In the genomic region with DNA sequence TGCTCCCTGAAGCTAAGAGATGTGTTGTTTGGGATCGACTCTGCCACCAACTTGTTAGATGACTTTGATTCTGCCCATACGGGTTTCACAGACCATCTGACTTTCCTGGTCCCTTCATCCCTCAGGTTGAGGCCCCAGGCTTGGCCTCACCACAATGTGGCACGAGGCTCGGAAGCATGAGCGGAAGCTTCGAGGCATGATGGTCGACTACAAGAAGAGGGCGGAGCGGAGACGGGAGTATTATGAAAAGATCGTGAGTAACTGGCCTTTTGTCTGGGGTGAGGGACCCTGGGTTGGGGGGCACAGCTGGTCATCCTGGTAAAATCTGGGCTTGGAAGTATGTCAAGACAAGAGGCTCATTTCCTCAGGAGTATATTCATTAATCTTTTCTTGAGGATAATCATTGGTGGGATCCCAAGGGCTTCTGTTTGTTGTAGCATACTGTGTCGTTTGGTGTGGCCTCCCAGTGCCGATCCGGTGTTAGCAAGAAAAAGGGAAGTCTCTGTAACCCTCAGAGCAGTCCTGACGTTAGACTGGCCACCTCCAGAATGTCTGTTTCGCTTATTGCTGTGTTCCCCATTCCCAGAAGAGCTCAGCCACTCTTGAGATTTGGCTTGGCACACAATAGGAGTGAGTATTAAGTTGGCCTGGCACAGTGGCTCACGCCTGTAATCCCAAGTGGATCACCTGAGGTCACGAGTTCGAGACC, we compare ENCODE assay signal across 8 cellular contexts. TPM values are rescaled to one million over a fixed set of nuclear protein-coding genes. Genes with fewer than 3 reads are reported as not detected.
DNase-seq lines count a peak whose midpoint lies in the region; ATAC-seq and TF ChIP-seq lines count a peak whose summit lies in the region.

No MANE protein-coding gene starts in this region.

- H3K36me3 Mint-ChIP-seq in activated CD4-positive, alpha-beta T cell treated with anti-CD3 and anti-CD28 coated beads, Interleukin-2, amount 10 ng/mL, durations not matched to agents 7 days and 5 days (ENCODE audit: low read depth), result peaks cover 50% of the 10 kb centered on the region
- H3K36me3 Mint-ChIP-seq in activated CD4-positive, alpha-beta memory T cell treated with anti-CD3 and anti-CD28 coated beads for 36 hours, result peaks cover 50% of the 10 kb centered on the region
- peaks cover 7 to 14% (median 11%) of the 10 kb centered on the region in 3 donors for H3K36me3 Mint-ChIP-seq in immature natural killer cell

- H3K4me3 ChIP-seq in suprapubic skin, result peak overlapping the region; percentile 88

- H3K27ac ChIP-seq in suprapubic skin, result no peak overlapping the region

- no peaks in the 10 kb centered on the region for H3K27me3 ChIP-seq in suprapubic skin

- TF ChIP-seq CTCF in suprapubic skin (IDR thresholded peaks at IDR 0.05), result no peak

- H3K9me3 ChIP-seq in suprapubic skin, result no peaks in the 10 kb centered on the region

- H3K4me1 Mint-ChIP-seq in activated CD4-positive, alpha-beta T cell treated with anti-CD3 and anti-CD28 coated beads, Interleukin-2, amount 10 ng/mL, durations not matched to agents 7 days and 5 days, result peaks cover 42% of the 10 kb centered on the region
- H3K4me1 Mint-ChIP-seq in activated CD4-positive, alpha-beta memory T cell treated with anti-CD3 and anti-CD28 coated beads for 36 hours (ENCODE audit: low read depth), result peaks cover 33% of the 10 kb centered on the region
- H3K4me1 Mint-ChIP-seq in immature natural killer cell, result peaks cover 31 to 39% of the 10 kb centered on the region in 2 donors

- CTCF ChIA-PET in activated CD4-positive, alpha-beta T cell treated with anti-CD3 and anti-CD28 coated beads, Interleukin-2, amount 10 ng/mL, durations not matched to agents 7 days and 5 days (lab: Charles Lee), result interaction anchor here (0.6 to 4.6 kb wide), 9 partner anchors 9 to 379 kb away, joined by 3 to 19 read pairs (median 4); no protein-coding TSS in a partner anchor
- CTCF ChIA-PET in activated CD4-positive, alpha-beta memory T cell treated with anti-CD3 and anti-CD28 coated beads for 36 hours (lab: Charles Lee), result interaction anchor here (1.1 to 3.1 kb wide), 5 partner anchors 17 to 88 kb away, joined by 3 to 14 read pairs (median 5); no protein-coding TSS in a partner anchor

- no peak for ATAC-seq in HG02642 (IDR thresholded peaks at IDR 0.05; ENCODE audit: poor library complexity, unreplicated experiment)
- no peak for ATAC-seq in GM18520 (IDR thresholded peaks at IDR 0.05; ENCODE audit: unreplicated experiment)

- peaks cover 43% of the 10 kb centered on the region for H3K4me1 ChIP-seq in suprapubic skin

- no peak for DNase-seq in activated CD4-positive, alpha-beta T cell treated with anti-CD3 and anti-CD28 coated beads, Interleukin-2, amount 10 ng/mL, durations not matched to agents 7 days and 5 days
- DNase-seq in activated CD4-positive, alpha-beta T cell treated with anti-CD3 and anti-CD28 coated beads for 4 hours, result no peak
- no peak for DNase-seq in activated CD4-positive, alpha-beta memory T cell treated with anti-CD3 and anti-CD28 coated beads for 36 hours
- no peak for DNase-seq in immature natural killer cell
- no peak for DNase-seq in suprapubic skin (ENCODE audit: low spot score in 2 of 2)
- DNase-seq in activated effector memory CD4-positive, alpha-beta T cell treated with anti-CD3 and anti-CD28 coated beads, Interleukin-2, amount 50 U/mL, for 16 hours, result no peak

- H3K27me3 Mint-ChIP-seq in activated CD4-positive, alpha-beta T cell treated with anti-CD3 and anti-CD28 coated beads, Interleukin-2, amount 10 ng/mL, durations not matched to agents 7 days and 5 days, result no peaks in the 10 kb centered on the region
- H3K27me3 Mint-ChIP-seq in activated CD4-positive, alpha-beta memory T cell treated with anti-CD3 and anti-CD28 coated beads for 36 hours, result no peaks in the 10 kb centered on the region
- peaks cover 4 to 10% (median 10%) of the 10 kb centered on the region in 3 donors for H3K27me3 Mint-ChIP-seq in immature natural killer cell (ENCODE audit: low read depth in 3 of 3)

- no peak overlapping the region for H3K27ac Mint-ChIP-seq in activated CD4-positive, alpha-beta T cell treated with anti-CD3 and anti-CD28 coated beads, Interleukin-2, amount 10 ng/mL, durations not matched to agents 7 days and 5 days
- H3K27ac Mint-ChIP-seq in activated CD4-positive, alpha-beta memory T cell treated with anti-CD3 and anti-CD28 coated beads for 36 hours, result no peak overlapping the region
- peak overlapping the region; percentile 88 to 98 (median 96) for H3K27ac Mint-ChIP-seq in immature natural killer cell

- no peak for TF ChIP-seq EP300 in suprapubic skin (IDR thresholded peaks at IDR 0.05)

- peak overlapping the region; percentile 95 for H3K4me3 Mint-ChIP-seq in activated CD4-positive, alpha-beta T cell treated with anti-CD3 and anti-CD28 coated beads, Interleukin-2, amount 10 ng/mL, durations not matched to agents 7 days and 5 days
- peak overlapping the region; percentile 98 for H3K4me3 Mint-ChIP-seq in activated CD4-positive, alpha-beta memory T cell treated with anti-CD3 and anti-CD28 coated beads for 36 hours
- H3K4me3 Mint-ChIP-seq in immature natural killer cell, result peak overlapping the region; percentile 95 to 99 (median 98)

- POLR2A ChIA-PET in activated CD4-positive, alpha-beta T cell treated with anti-CD3 and anti-CD28 coated beads, Interleukin-2, amount 10 ng/mL, durations not matched to agents 7 days and 5 days (lab: Charles Lee), result interaction anchor here (1.2 kb wide), 1 partner anchor 52 kb away, joined by 4 read pairs; no protein-coding TSS in a partner anchor
- POLR2A ChIA-PET in activated CD4-positive, alpha-beta memory T cell treated with anti-CD3 and anti-CD28 coated beads for 36 hours (lab: Charles Lee), result interaction anchor here (1.2 to 2.7 kb wide), 4 partner anchors 13 to 52 kb away, joined by 3 to 14 read pairs (median 6); a partner anchor contains a TSS

- H3K36me3 ChIP-seq in suprapubic skin, result peaks cover 52% of the 10 kb centered on the region

- intact Hi-C loops in activated CD4-positive, alpha-beta memory T cell treated with anti-CD3 and anti-CD28 coated beads for 36 hours (cut with micrococcal nuclease), result no loop called here

- 77% methylated on average over 19 of the region's 19 CpGs for WGBS in suprapubic skin

- no peak for TF ChIP-seq POLR2A in suprapubic skin (IDR thresholded peaks at IDR 0.05)

- no peaks in the 10 kb centered on the region for H3K9me3 Mint-ChIP-seq in activated CD4-positive, alpha-beta T cell treated with anti-CD3 and anti-CD28 coated beads, Interleukin-2, amount 10 ng/mL, durations not matched to agents 7 days and 5 days
- no peaks in the 10 kb centered on the region for H3K9me3 Mint-ChIP-seq in activated CD4-positive, alpha-beta memory T cell treated with anti-CD3 and anti-CD28 coated beads for 36 hours
- no peaks in the 10 kb centered on the region for H3K9me3 Mint-ChIP-seq in immature natural killer cell

RNA-seq across cellular contexts. Expression of a gene that starts 1.4 kb away (rescaled TPM):
- total RNA-seq in activated CD4-positive, alpha-beta T cell treated with anti-CD3 and anti-CD28 coated beads, Interleukin-2, amount 10 ng/mL, durations not matched to agents 7 days and 5 days, result 100 to 1,000 TPM; 101 to 109 TPM
- total RNA-seq in activated CD4-positive, alpha-beta memory T cell treated with anti-CD3 and anti-CD28 coated beads for 36 hours, result 10 to 100 TPM; 89.6 to 98.4 TPM
- polyA plus RNA-seq in immature natural killer cell, result 1 to 10 TPM; 2.7 to 9.0 (median 2.9) TPM
- 100 to 1,000 TPM in 1 of 4 donors, 10 to 100 TPM in 3; 55.3 to 135 (median 84.3) TPM for total RNA-seq in suprapubic skin

RNA-seq across cellular contexts. Expression of a gene that starts 36.1 kb away (rescaled TPM):
- 1 to 10 TPM; 4.0 to 4.1 TPM for total RNA-seq in activated CD4-positive, alpha-beta T cell treated with anti-CD3 and anti-CD28 coated beads, Interleukin-2, amount 10 ng/mL, durations not matched to agents 7 days and 5 days
- 1 to 10 TPM; 3.2 to 3.6 TPM for total RNA-seq in activated CD4-positive, alpha-beta memory T cell treated with anti-CD3 and anti-CD28 coated beads for 36 hours
- polyA plus RNA-seq in immature natural killer cell, result 10 to 100 TPM in 2 of 3 donors, 1 to 10 TPM in 1; 4.0 to 25.6 (median 12.4) TPM
- 1 to 10 TPM; 4.3 to 5.8 (median 4.9) TPM for total RNA-seq in suprapubic skin

RNA-seq across cellular contexts. Expression of a gene that starts 38.8 kb away (rescaled TPM):
- total RNA-seq in activated CD4-positive, alpha-beta T cell treated with anti-CD3 and anti-CD28 coated beads, Interleukin-2, amount 10 ng/mL, durations not matched to agents 7 days and 5 days, result 10 to 100 TPM; 27.1 to 30.0 TPM
- total RNA-seq in activated CD4-positive, alpha-beta memory T cell treated with anti-CD3 and anti-CD28 coated beads for 36 hours, result 10 to 100 TPM; 29.8 to 30.1 TPM
- 100 to 1,000 TPM; 120 to 130 (median 123) TPM for polyA plus RNA-seq in immature natural killer cell
- 10 to 100 TPM; 18.8 to 29.8 (median 20.5) TPM for total RNA-seq in suprapubic skin

RNA-seq across cellular contexts. Expression of a gene that starts 38.9 kb away (rescaled TPM):
- total RNA-seq in activated CD4-positive, alpha-beta T cell treated with anti-CD3 and anti-CD28 coated beads, Interleukin-2, amount 10 ng/mL, durations not matched to agents 7 days and 5 days, result 10 to 100 TPM; 16.8 to 20.0 TPM
- 10 to 100 TPM; 62.4 to 63.1 TPM for total RNA-seq in activated CD4-positive, alpha-beta memory T cell treated with anti-CD3 and anti-CD28 coated beads for 36 hours
- polyA plus RNA-seq in immature natural killer cell, result 10 to 100 TPM in 1 of 3 donors, 1 to 10 TPM in 2; 6.0 to 15.4 (median 7.1) TPM
- 10 to 100 TPM in 2 of 4 donors, 1 to 10 TPM in 2; 1.4 to 16.5 (median 10.6) TPM for total RNA-seq in suprapubic skin

RNA-seq across cellular contexts. Expression of a gene that starts 52.8 kb away (rescaled TPM):
- total RNA-seq in activated CD4-positive, alpha-beta T cell treated with anti-CD3 and anti-CD28 coated beads, Interleukin-2, amount 10 ng/mL, durations not matched to agents 7 days and 5 days, result 10 to 100 TPM; 21.1 to 21.7 TPM
- 10 to 100 TPM; 12.7 to 13.1 TPM for total RNA-seq in activated CD4-positive, alpha-beta memory T cell treated with anti-CD3 and anti-CD28 coated beads for 36 hours
- 1 to 10 TPM in 1 of 3 donors, under 1 TPM in 1, not detected in 1; 0.37 to 1.1 TPM for polyA plus RNA-seq in immature natural killer cell
- 10 to 100 TPM; 24.6 to 43.1 (median 33.5) TPM for total RNA-seq in suprapubic skin

Comparison
In these comparisons a context has a peak if more than half of its experiments do, and no peak if none do; other contexts are left out.
1. H3K27ac Mint-ChIP-seq: peak in immature natural killer cell (6 of 6); none in activated CD4-positive, alpha-beta T cell treated with anti-CD3 and anti-CD28 coated beads, Interleukin-2, amount 10 ng/mL, durations not matched to agents 7 days and 5 days (single experiment) and activated CD4-positive, alpha-beta memory T cell treated with anti-CD3 and anti-CD28 coated beads for 36 hours (single experiment).
2. Peak in every context shown above with its lines, with median percentiles within 50 percentile points of each other: H3K4me3 Mint-ChIP-seq.